Comparison of ENCODE assay signal across 9 cellular contexts in the genomic region with DNA sequence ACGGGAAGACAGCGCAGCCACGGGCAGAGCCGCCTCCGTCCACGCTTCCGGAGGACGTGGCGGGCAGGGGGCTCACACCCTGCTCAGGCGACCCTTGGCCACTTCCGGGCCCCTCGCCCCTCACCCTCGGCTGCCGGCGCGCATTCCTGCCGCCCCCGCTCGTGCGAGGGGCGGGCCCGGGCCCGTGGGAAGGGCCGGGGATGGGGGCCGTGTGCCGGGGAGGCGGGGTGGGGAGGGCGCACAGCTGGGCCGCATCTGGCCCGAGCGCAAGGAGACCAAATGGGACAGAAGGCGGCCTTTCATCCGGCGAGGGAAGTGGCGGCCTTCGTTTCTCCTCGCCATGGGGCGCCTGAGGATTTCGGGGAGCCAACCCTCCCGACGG. TPM values are rescaled to one million over a fixed set of nuclear protein-coding genes. Genes with fewer than 3 reads are reported as not detected.
A peak's percentile ranks its signal among the peaks of the same experiment; 100 is the strongest.
DNase-seq lines count a peak whose midpoint lies in the region; ATAC-seq, FAIRE-seq and TF ChIP-seq lines count a peak whose summit lies in the region.
"Had no signal": no experiment of that assay in that cellular context is flagged by ENCODE, and none has a peak within 500 bp of the region (broad histone marks: within the 10 kb centered on the region; RNA-seq: fewer than 3 reads in every experiment).

No MANE protein-coding gene starts in this region.

- WGBS in esophagus squamous epithelium, 2 donors: 19% methylated on average over 13 of the region's 41 CpGs; no CpG with 5 or more reads in 1 of the 2 donors

- H3K4me2 ChIP-seq in PC-9: peak overlapping the region; percentile 82
- peak overlapping the region; percentile 75 for H3K4me2 ChIP-seq in parathyroid adenoma (ENCODE audit: low read length)

- H3K4me3 ChIP-seq in PC-9 (no peak overlapping the region; the same call in 1 of the 2 replicates), esophagus squamous epithelium (peak overlapping the region; percentile 25 to 69 (median 60)), parathyroid adenoma (ENCODE audit: low read depth, low read length) (peak overlapping the region; percentile 34)

- no peak for ATAC-seq in omental fat pad (ENCODE audit: low FRiP score)

- no peaks in the 10 kb centered on the region for H3K9me2 ChIP-seq in PC-9 (ENCODE audit: insufficient read depth)

- peaks cover 40% of the 10 kb centered on the region for H3K4me1 Mint-ChIP-seq in Calu3 (ENCODE audit: low read depth, unreplicated experiment)

- FAIRE-seq in D721Med (lab: Jason Lieb, UNC): no peak

- H3K9ac ChIP-seq in parathyroid adenoma: no peak overlapping the region

- POLR2A ChIA-PET in PC-9 (lab: Charles Lee; ENCODE audit: unreplicated experiment): no interaction called here

- no peaks in the 10 kb centered on the region for H3K27me3 Mint-ChIP-seq in Calu3 (ENCODE audit: unreplicated experiment)

- TF ChIP-seq CTCF in Calu3 (IDR thresholded peaks at IDR 0.05; ENCODE audit: unreplicated experiment) (no peak), PC-9 (conservative IDR thresholded peaks at IDR 0.05) (no peak), esophagus squamous epithelium (IDR thresholded peaks at IDR 0.05) (no peak), parathyroid adenoma (IDR thresholded peaks at IDR 0.05) (no peak), D721Med (IDR thresholded peaks at IDR 0.05; ENCODE audit: insufficient read depth, missing control alignments) (no peak), omental fat pad (IDR thresholded peaks at IDR 0.05) (no peak)

- DNase-seq in Calu3 (no peak), PC-9 (no peak), esophagus squamous epithelium (lab: John Stamatoyannopoulos, UW) (no peak), C1 segment of cervical spinal cord (lab: John Stamatoyannopoulos, UW) (no peak), NCI-H1436 treated with DMSO at 0.1 percent for 48 hours (lab: John Stamatoyannopoulos, UW) (no peak), D721Med (ENCODE audit: insufficient read length, low spot score) (no peak), omental fat pad (ENCODE audit: low spot score) (no peak)

- H3K79me2 ChIP-seq in PC-9 (ENCODE audit: low read depth): peaks cover 13% of the 10 kb centered on the region
- H3K79me2 ChIP-seq in parathyroid adenoma: no peaks in the 10 kb centered on the region

- no TSS peak for BruUV-seq in Calu3 (replicated peaks; lab: Mats Ljungman, UMichigan)
- BruUV-seq in PC-9 (replicated peaks; lab: Mats Ljungman, UMichigan): no TSS peak

- H3K27me3 ChIP-seq in PC-9 (ENCODE audit: insufficient read depth, low read depth): no peaks in the 10 kb centered on the region
- H3K27me3 ChIP-seq in esophagus squamous epithelium: peaks cover 0 to 78% (median 5%) of the 10 kb centered on the region in 4 donors
- H3K27me3 ChIP-seq in parathyroid adenoma (ENCODE audit: control insufficient read depth, insufficient read depth, low read length): no peaks in the 10 kb centered on the region

- no peaks in the 10 kb centered on the region for H4K20me1 ChIP-seq in PC-9 (ENCODE audit: insufficient read depth)

- H3K27ac ChIP-seq in PC-9 (no peak overlapping the region), esophagus squamous epithelium (peak overlapping the region in 1 of 4 donors; percentile 88), parathyroid adenoma (no peak overlapping the region)

- H3K9me3 ChIP-seq in PC-9 (ENCODE audit: insufficient read depth, low read depth): no peaks in the 10 kb centered on the region
- no peaks in the 10 kb centered on the region for H3K9me3 ChIP-seq in esophagus squamous epithelium
- H3K9me3 ChIP-seq in parathyroid adenoma (ENCODE audit: control insufficient read depth, low read length): no peaks in the 10 kb centered on the region

- intact Hi-C loops in Calu3 (cut with micrococcal nuclease; ENCODE audit: unreplicated experiment): no loop called here
- intact Hi-C loops in PC-9 (cut with micrococcal nuclease; ENCODE audit: unreplicated experiment): no loop called here
- intact Hi-C loops in esophagus squamous epithelium (cut with DNase I): no loop called here

- no peak overlapping the region for H3K27ac Mint-ChIP-seq in Calu3 (ENCODE audit: unreplicated experiment)

- H3K4me1 ChIP-seq in PC-9 (replicated peaks; ENCODE audit: insufficient read depth) (peaks cover 41% of the 10 kb centered on the region), esophagus squamous epithelium (peaks cover 31 to 56% (median 37%) of the 10 kb centered on the region in 3 donors), parathyroid adenoma (no peaks in the 10 kb centered on the region)

- no peaks in the 10 kb centered on the region for H3K9me3 Mint-ChIP-seq in Calu3 (ENCODE audit: low read depth, unreplicated experiment)

- peak overlapping the region; percentile 73; the same call in 1 of the 2 replicates for H2AFZ ChIP-seq in PC-9
- H2AFZ ChIP-seq in parathyroid adenoma: peak overlapping the region; percentile 69

- peaks cover 23% of the 10 kb centered on the region for H3F3A ChIP-seq in PC-9 (ENCODE audit: insufficient read depth, low read depth)

- TF ChIP-seq POLR2A in esophagus squamous epithelium (IDR thresholded peaks at IDR 0.05): no peak

- CTCF ChIA-PET in Calu3 (lab: Charles Lee) (no interaction called here), PC-9 (lab: Charles Lee) (no interaction called here)

- H3K36me3 Mint-ChIP-seq in Calu3 (ENCODE audit: insufficient read depth, unreplicated experiment): peaks cover 63% of the 10 kb centered on the region

- H3K4me3 Mint-ChIP-seq in Calu3 (ENCODE audit: low read depth, unreplicated experiment): peak overlapping the region; percentile 54

- no peaks in the 10 kb centered on the region for H3K36me3 ChIP-seq in PC-9 (ENCODE audit: low read depth)
- no peaks in the 10 kb centered on the region for H3K36me3 ChIP-seq in esophagus squamous epithelium
- H3K36me3 ChIP-seq in parathyroid adenoma (ENCODE audit: control insufficient read depth, insufficient read depth, low read length): no peaks in the 10 kb centered on the region

RNA-seq across cellular contexts. Expression of gene LFNG, which starts 0.8 kb away (rescaled TPM):
- total RNA-seq in Calu3 (2022) (46.8 and 59.1 TPM in 2 replicates), PC-9 (2021) (21.3 and 24.7 TPM in 2 replicates), esophagus squamous epithelium (10 to 100 TPM in 3 of 4 donors, 1 to 10 TPM in 1; 6.1 to 17.2 (median 11.9) TPM), omental fat pad (10 to 100 TPM in 3 of 4 donors, 1 to 10 TPM in 1; 4.7 to 25.9 (median 21.6) TPM)

RNA-seq across cellular contexts. Expression of gene BRAT1, which starts 36.6 kb away (rescaled TPM):
- total RNA-seq in Calu3 (2022): 56.2 and 59.6 TPM in 2 replicates
- 53.9 and 57.7 TPM in 2 replicates for total RNA-seq in PC-9 (2021)
- 10 to 100 TPM; 15.5 to 28.3 (median 22.8) TPM for total RNA-seq in esophagus squamous epithelium
- total RNA-seq in omental fat pad: 10 to 100 TPM; 22.7 to 33.1 (median 26.3) TPM

RNA-seq across cellular contexts. Expression of gene IQCE, which starts 40.1 kb away (rescaled TPM):
- total RNA-seq in Calu3 (2022) (94.8 and 96.4 TPM in 2 replicates), PC-9 (2021) (28.3 and 35.8 TPM in 2 replicates), esophagus squamous epithelium (10 to 100 TPM in 1 of 4 donors, 1 to 10 TPM in 3; 4.5 to 10.6 (median 6.3) TPM), omental fat pad (10 to 100 TPM in 3 of 4 donors, 1 to 10 TPM in 1; 6.6 to 14.3 (median 12.8) TPM)

RNA-seq across cellular contexts. Expression of gene GRIFIN, which starts 42.5 kb away (rescaled TPM):
- not detected in 2 replicates for total RNA-seq in Calu3 (2022)
- not detected in 2 replicates for total RNA-seq in PC-9 (2021)
- not detected for total RNA-seq in esophagus squamous epithelium
- not detected for total RNA-seq in omental fat pad
- total RNA-seq: posterior vena cava had no signal
